Comparison of ENCODE assay signal across 8 cellular contexts in the genomic region with DNA sequence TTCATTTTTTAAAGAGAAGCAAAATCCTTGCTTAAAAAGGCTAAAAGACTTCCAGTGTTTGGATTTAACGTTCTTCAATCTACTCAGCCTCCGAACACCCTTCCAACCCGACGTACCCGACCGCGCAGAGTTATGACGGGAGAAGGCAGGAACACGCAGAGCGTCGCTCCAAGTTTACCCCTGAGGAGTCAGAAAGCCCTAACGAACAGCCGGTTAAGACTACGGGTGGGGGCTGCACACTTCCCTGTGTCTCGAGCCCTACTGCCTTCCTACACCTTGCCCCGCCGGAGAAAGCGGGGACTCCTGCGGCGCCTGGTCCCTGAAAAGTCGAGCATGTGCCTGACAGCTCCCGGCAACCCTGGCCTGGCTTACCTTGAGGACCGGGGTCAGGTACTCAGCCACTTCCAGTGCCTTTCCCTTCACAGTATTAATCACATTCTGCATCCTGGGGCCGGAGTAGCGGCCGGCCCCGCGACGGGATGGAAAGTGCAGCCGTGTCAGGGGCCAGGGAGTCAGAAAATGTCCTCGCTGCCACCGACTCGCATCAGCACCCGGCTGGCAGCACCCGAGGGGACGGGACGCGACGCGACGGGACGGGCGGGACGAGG. TPM values are rescaled to one million over a fixed set of nuclear protein-coding genes. Genes with fewer than 3 reads are reported as not detected.
DNase-seq lines count a peak whose midpoint lies in the region; ATAC-seq and TF ChIP-seq lines count a peak whose summit lies in the region.

No MANE protein-coding gene starts in this region.

- no peak for TF ChIP-seq CTCF in DND-41 (IDR thresholded peaks at IDR 0.05; ENCODE audit: borderline replicate concordance, extremely low read depth, low read length, poor library complexity, severe bottlenecking)

- intact Hi-C loops in activated naive CD4-positive, alpha-beta T cell treated with anti-CD3 and anti-CD28 coated beads for 36 hours (cut with micrococcal nuclease): loop anchor here (2.0 to 5.0 kb wide), 7 partner anchors 20 to 1014 kb away; partner anchors contain the start of genes ABHD10, GTPBP8 and SIDT1

- H3K4me3 ChIP-seq in DND-41 (ENCODE audit: low read depth in 1 of 2, low read length in 2 of 2): peak overlapping the region; percentile 67 to 96
- peak overlapping the region; percentile 83 for H3K4me3 ChIP-seq in HUES64 (ENCODE audit: low read length)

- peaks cover 6% of the 10 kb centered on the region for H3K36me3 Mint-ChIP-seq in activated naive CD4-positive, alpha-beta T cell treated with anti-CD3 and anti-CD28 coated beads for 36 hours (ENCODE audit: low read depth)

- CTCF ChIA-PET in activated naive CD4-positive, alpha-beta T cell treated with anti-CD3 and anti-CD28 coated beads for 36 hours (lab: Charles Lee): interaction anchor here (0.8 to 1.1 kb wide), 3 partner anchors 16 to 424 kb away, joined by 3 read pairs; no protein-coding TSS in a partner anchor

- H3K9me3 ChIP-seq in DND-41 (ENCODE audit: insufficient read depth, low read length, severe bottlenecking) (no peaks in the 10 kb centered on the region), HUES64 (ENCODE audit: insufficient read depth, low read depth, low read length) (no peaks in the 10 kb centered on the region)

- H3K4me2 ChIP-seq in DND-41 (ENCODE audit: insufficient read depth, low read length): peak overlapping the region; percentile 80

- H3K36me3 ChIP-seq in DND-41 (ENCODE audit: insufficient read depth, low read length) (peaks cover 23% of the 10 kb centered on the region), HUES64 (ENCODE audit: insufficient read depth, low read length) (peaks cover 9% of the 10 kb centered on the region)

- peaks cover 4% of the 10 kb centered on the region; the same call in 1 of the 2 replicates for H4K20me1 ChIP-seq in DND-41 (ENCODE audit: insufficient read depth, low read length)

- H3K4me1 Mint-ChIP-seq in activated naive CD4-positive, alpha-beta T cell treated with anti-CD3 and anti-CD28 coated beads for 36 hours (ENCODE audit: low read depth): peaks cover 29% of the 10 kb centered on the region

- H3K27me3 Mint-ChIP-seq in activated naive CD4-positive, alpha-beta T cell treated with anti-CD3 and anti-CD28 coated beads for 36 hours (ENCODE audit: low read depth): no peaks in the 10 kb centered on the region

- H3K9ac ChIP-seq in DND-41 (ENCODE audit: low read depth, low read length): peak overlapping the region; percentile 87
- peak overlapping the region; percentile 88 for H3K9ac ChIP-seq in HUES64 (ENCODE audit: low read depth, low read length)

- peak overlapping the region; percentile 96 for H2AFZ ChIP-seq in DND-41 (ENCODE audit: low read depth, low read length)

- under 1% methylated on average over 44 of the region's 44 CpGs for WGBS in HUES64

- peaks cover 64% of the 10 kb centered on the region for H3K79me2 ChIP-seq in DND-41 (ENCODE audit: insufficient read depth, low read length)

- peak overlapping the region; percentile 82 for H3K27ac Mint-ChIP-seq in activated naive CD4-positive, alpha-beta T cell treated with anti-CD3 and anti-CD28 coated beads for 36 hours

- H3K4me3 Mint-ChIP-seq in activated naive CD4-positive, alpha-beta T cell treated with anti-CD3 and anti-CD28 coated beads for 36 hours: peak overlapping the region; percentile 90

- H3K9me3 Mint-ChIP-seq in activated naive CD4-positive, alpha-beta T cell treated with anti-CD3 and anti-CD28 coated beads for 36 hours: no peaks in the 10 kb centered on the region

- ATAC-seq in DND-41 (ENCODE audit: insufficient read depth, low read depth): peak; percentile 59
- ATAC-seq in GM21526 (IDR thresholded peaks at IDR 0.05; ENCODE audit: low FRiP score, unreplicated experiment): peak; percentile 24

- H3K4me1 ChIP-seq in DND-41 (ENCODE audit: insufficient read depth, low read length) (peaks cover 38% of the 10 kb centered on the region), HUES64 (ENCODE audit: insufficient read depth, low read length) (peaks cover 33% of the 10 kb centered on the region)

- H3K27ac ChIP-seq in DND-41 (ENCODE audit: low read length): peak overlapping the region; percentile 98
- H3K27ac ChIP-seq in HUES64 (ENCODE audit: low read depth, low read length): peak overlapping the region; percentile 98
- H3K27ac ChIP-seq in temporal lobe (ENCODE audit: low read depth, low read length): peak overlapping the region; percentile 95

- DNase-seq in DND-41: peak; percentile 75
- DNase-seq in RPMI7951 (ENCODE audit: low read depth): peak; percentile 80
- peak; percentile 83 for DNase-seq in activated naive CD4-positive, alpha-beta T cell treated with anti-CD3 and anti-CD28 coated beads for 36 hours
- DNase-seq in germinal center (ENCODE audit: low spot score): peak; percentile 77
- peak; percentile 55 for DNase-seq in occipital lobe (lab: John Stamatoyannopoulos, UW)

- H3K27me3 ChIP-seq in DND-41 (ENCODE audit: insufficient read depth, low read length, poor library complexity) (no peaks in the 10 kb centered on the region), HUES64 (ENCODE audit: insufficient read depth, low read length) (no peaks in the 10 kb centered on the region)

RNA-seq across cellular contexts. Expression of gene ATG3, which starts 0.6 kb away (rescaled TPM):
- 52.5 TPM for polyA plus RNA-seq in HUES64 (2013, experiment 1 of 2)
- 50.0 TPM for polyA plus RNA-seq in HUES64 (2013, experiment 2 of 2)
- 115 and 126 TPM in 2 replicates for total RNA-seq in RPMI7951 (2014; rRNA removed; shearing (Covaris generic))
- 10 to 100 TPM; 49.2 to 50.4 TPM for total RNA-seq in activated naive CD4-positive, alpha-beta T cell treated with anti-CD3 and anti-CD28 coated beads for 36 hours
- 33.4 TPM for total RNA-seq in occipital lobe
- 33.7 TPM for total RNA-seq in temporal lobe

RNA-seq across cellular contexts. Expression of gene SLC35A5, which starts 0.7 kb away (rescaled TPM):
- 32.5 TPM for polyA plus RNA-seq in HUES64 (2013, experiment 1 of 2)
- 34.9 TPM for polyA plus RNA-seq in HUES64 (2013, experiment 2 of 2)
- 42.1 and 51.5 TPM in 2 replicates for total RNA-seq in RPMI7951 (2014; rRNA removed; shearing (Covaris generic))
- total RNA-seq in activated naive CD4-positive, alpha-beta T cell treated with anti-CD3 and anti-CD28 coated beads for 36 hours: 10 to 100 TPM; 15.7 to 16.0 TPM
- total RNA-seq in occipital lobe (70.5 TPM), temporal lobe (53.4 TPM)

Comparison
In these comparisons a context has a peak if more than half of its experiments do, and no peak if none do; other contexts are left out.
1. Peak in every context shown above with its lines: DNase-seq, ATAC-seq, H3K4me3 ChIP-seq and H3K27ac ChIP-seq.